Comparison of ENCODE assay signal across 17 cellular contexts in genomic region chr21:42593815-42594157, GRCh38. TPM values are rescaled to one million over a fixed set of nuclear protein-coding genes. Genes with fewer than 3 reads are reported as not detected.
DNase-seq lines count a peak whose midpoint lies in the region; ATAC-seq and FAIRE-seq lines count a peak whose summit lies in the region.
"Had no signal": no experiment of that assay in that cellular context is flagged by ENCODE, and none has a peak within 500 bp of the region (broad histone marks: within the 10 kb centered on the region; RNA-seq: fewer than 3 reads in every experiment).

No MANE protein-coding gene starts in this region.

- peak overlapping the region; percentile 70 for H3K27ac Mint-ChIP-seq in T-helper 17 cell
- H3K27ac Mint-ChIP-seq: activated CD8-positive, alpha-beta T cell treated with anti-CD3 and anti-CD28 coated beads, Interleukin-2, amount 10 ng/mL, durations not matched to agents 7 days and 5 days; activated T-cell treated with anti-CD3 and anti-CD28 coated beads, Interleukin-2, amount 50 U/mL, for 24 hours; stimulated activated naive CD8-positive, alpha-beta T cell treated with anti-CD3 and anti-CD28 coated beads, Interleukin-15, Interleukin-2, amounts not matched to agents 100 ng/mL and 50 ng/mL, for 24 hours had no signal

- H2BK120ac ChIP-seq in neuronal stem cell (ENCODE audit: low read depth, low read length): no peak overlapping the region

- peak overlapping the region; percentile 59 for H2BK12ac ChIP-seq in neuronal stem cell (ENCODE audit: low read length)

- H3K4ac ChIP-seq in neuronal stem cell (ENCODE audit: low read length): no peak overlapping the region

- H3K27me3 Mint-ChIP-seq in T-helper 17 cell: peaks cover 15% of the 10 kb centered on the region
- H3K27me3 Mint-ChIP-seq: stimulated activated naive CD8-positive, alpha-beta T cell treated with anti-CD3 and anti-CD28 coated beads, Interleukin-15, Interleukin-2, amounts not matched to agents 100 ng/mL and 50 ng/mL, for 24 hours had no signal

- no peak overlapping the region for H3K4me3 Mint-ChIP-seq in T-helper 17 cell
- H3K4me3 Mint-ChIP-seq: activated CD8-positive, alpha-beta T cell treated with anti-CD3 and anti-CD28 coated beads, Interleukin-2, amount 10 ng/mL, durations not matched to agents 7 days and 5 days; activated T-cell treated with anti-CD3 and anti-CD28 coated beads, Interleukin-2, amount 50 U/mL, for 24 hours; CD4-positive, CD25-positive, alpha-beta regulatory T cell; stimulated activated naive CD8-positive, alpha-beta T cell treated with anti-CD3 and anti-CD28 coated beads, Interleukin-15, Interleukin-2, amounts not matched to agents 100 ng/mL and 50 ng/mL, for 24 hours had no signal

- H3K36me3 ChIP-seq in neuronal stem cell (replicated peaks in 1 of 2; ENCODE audit: control insufficient read depth in 2 of 2, insufficient read depth in 2 of 2, low read length in 2 of 2) (no peaks in the 10 kb centered on the region), small intestine (ENCODE audit: control insufficient read depth in 2 of 2, insufficient read depth in 2 of 2, low read length in 2 of 2) (no peaks in the 10 kb centered on the region)
- H3K36me3 ChIP-seq: neutrophil, SJSA1, thoracic aorta had no signal

- H4K8ac ChIP-seq in neuronal stem cell (ENCODE audit: low read depth, low read length): no peak overlapping the region

- peak overlapping the region; percentile 44 for H3K18ac ChIP-seq in neuronal stem cell (ENCODE audit: low read length)

- H2AK5ac ChIP-seq in neuronal stem cell (ENCODE audit: low read depth, low read length): peak overlapping the region; percentile 76

- H3K4me3 ChIP-seq in neuronal stem cell (ENCODE audit: low read length in 2 of 2) (no peak overlapping the region), small intestine (ENCODE audit: low read depth in 1 of 2, low read length in 2 of 2) (no peak overlapping the region)
- H3K4me3 ChIP-seq: SJSA1, thoracic aorta had no signal

- peaks cover 0 to 4% of the 10 kb centered on the region in 2 donors for H3K4me1 ChIP-seq in neuronal stem cell (ENCODE audit: control insufficient read depth in 2 of 2, insufficient read depth in 1 of 2, low read depth in 1 of 2, low read length in 2 of 2)
- H3K4me1 ChIP-seq in small intestine (ENCODE audit: control insufficient read depth in 2 of 2, insufficient read depth in 1 of 2, low read depth in 1 of 2, low read length in 1 of 2): no peaks in the 10 kb centered on the region

- no peak overlapping the region for H3K27ac ChIP-seq in neuronal stem cell (replicated peaks; ENCODE audit: low read length)
- H3K27ac ChIP-seq in small intestine (ENCODE audit: low read depth in 1 of 2, low read length in 1 of 2): no peak overlapping the region
- H3K27ac ChIP-seq: epithelial cell of prostate, neutrophil, thoracic aorta had no signal

- H2BK15ac ChIP-seq in neuronal stem cell (ENCODE audit: low read length): peak overlapping the region; percentile 54

- WGBS in neuronal stem cell (ENCODE audit: extremely low coverage in 2 of 2, insufficient read length in 2 of 2, insufficient replicate concordance in 1 of 2), 2 donors: no CpG with 5 or more reads among the region's 9 CpGs
- 73 to 81% (median 78%) methylated on average over 9 of the region's 9 CpGs for WGBS in small intestine, 3 donors

- H4K91ac ChIP-seq in neuronal stem cell (ENCODE audit: low read depth, low read length, poor library complexity): no peak overlapping the region

- DNase-seq in HuH-7 (ENCODE audit: low spot score): peak; percentile 53
- no peak for DNase-seq in T-helper 17 cell
- DNase-seq in left lobe of liver (ENCODE audit: low spot score): peak; percentile 92
- no peak for DNase-seq in neuronal stem cell (ENCODE audit: low spot score)
- no peak for DNase-seq in activated CD4-positive, alpha-beta T cell treated with anti-CD3 and anti-CD28 coated beads, Interleukin-2, amount 50 U/mL, for 4 hours
- no peak for DNase-seq in small intestine

- H2AFZ ChIP-seq in neuronal stem cell (ENCODE audit: low read length): peak overlapping the region; percentile 82

- H3K23ac ChIP-seq in neuronal stem cell (ENCODE audit: low read depth, low read length, poor library complexity): no peak overlapping the region

- no peak overlapping the region for H3K14ac ChIP-seq in neuronal stem cell (ENCODE audit: low read length)

- H3K79me1 ChIP-seq in neuronal stem cell (ENCODE audit: low read depth, low read length): peaks cover 2% of the 10 kb centered on the region

- H3K4me1 Mint-ChIP-seq in T-helper 17 cell: peaks cover 10% of the 10 kb centered on the region

- H3K9ac ChIP-seq in neuronal stem cell (ENCODE audit: low read depth, low read length, poor library complexity): no peak overlapping the region

- FAIRE-seq in small intestine (lab: Jason Lieb, UNC): no peak
- FAIRE-seq: RCC 7860 had no signal

- H2BK5ac ChIP-seq in neuronal stem cell (ENCODE audit: low read length): peak overlapping the region; percentile 35

- H3K9me3 ChIP-seq in T-helper 17 cell (ENCODE audit: control insufficient read depth, low read length, poor library complexity, severe bottlenecking): no peaks in the 10 kb centered on the region
- peaks cover 0 to 10% of the 10 kb centered on the region in 2 donors for H3K9me3 ChIP-seq in neuronal stem cell (replicated peaks in 1 of 2; ENCODE audit: control insufficient read depth in 2 of 2, insufficient read depth in 1 of 2, low read depth in 1 of 2, low read length in 2 of 2)
- no peaks in the 10 kb centered on the region for H3K9me3 ChIP-seq in small intestine (ENCODE audit: control insufficient read depth, low read depth)
- H3K9me3 ChIP-seq: neutrophil, SJSA1 had no signal

- ATAC-seq in T-helper 17 cell (no peak), left lobe of liver (peak; percentile 92), GM19324 (IDR thresholded peaks at IDR 0.05; ENCODE audit: low FRiP score, unreplicated experiment) (no peak), GM21619 (IDR thresholded peaks at IDR 0.05; ENCODE audit: unreplicated experiment) (no peak)

- no peak overlapping the region for H3K4me2 ChIP-seq in neuronal stem cell (ENCODE audit: insufficient read depth, low read length, poor library complexity, severe bottlenecking)

- no peaks in the 10 kb centered on the region for H3K36me3 Mint-ChIP-seq in T-helper 17 cell (ENCODE audit: low read depth)
- H3K36me3 Mint-ChIP-seq: CD4-positive, CD25-positive, alpha-beta regulatory T cell had no signal

- H3K27me3 ChIP-seq in neuronal stem cell (ENCODE audit: control insufficient read depth in 3 of 3, insufficient read depth in 3 of 3, low read depth in 1 of 3, low read length in 3 of 3) (peaks cover 0 to 3% (median 0%) of the 10 kb centered on the region in 3 experiments), small intestine (ENCODE audit: control insufficient read depth in 2 of 2, insufficient read depth in 2 of 2, low read length in 2 of 2) (no peaks in the 10 kb centered on the region)
- H3K27me3 ChIP-seq: SJSA1 had no signal

RNA-seq across cellular contexts. Expression of gene PDE9A, which starts 59.6 kb away (rescaled TPM):
- total RNA-seq in T-helper 17 cell (1 to 10 TPM; 4.9 to 6.6 TPM), left lobe of liver (3.9 TPM)
- 44.9 TPM for polyA plus RNA-seq in neuronal stem cell (2013, experiment 1 of 2)
- 45.6 TPM for polyA plus RNA-seq in neuronal stem cell (2013, experiment 2 of 2)
- 10 to 100 TPM; 34.8 to 96.6 (median 64.3) TPM for polyA plus RNA-seq in small intestine

Comparison
In these comparisons a context has a peak if more than half of its experiments do, and no peak if none do; other contexts are left out.
1. DNase-seq: peak in HuH-7 (single experiment) and left lobe of liver (single experiment); none in T-helper 17 cell (0 of 3), neuronal stem cell (single experiment), activated CD4-positive, alpha-beta T cell treated with anti-CD3 and anti-CD28 coated beads, Interleukin-2, amount 50 U/mL, for 4 hours (0 of 2) and small intestine (single experiment).